Comparison of ENCODE assay signal across 9 cellular contexts in the genomic region with DNA sequence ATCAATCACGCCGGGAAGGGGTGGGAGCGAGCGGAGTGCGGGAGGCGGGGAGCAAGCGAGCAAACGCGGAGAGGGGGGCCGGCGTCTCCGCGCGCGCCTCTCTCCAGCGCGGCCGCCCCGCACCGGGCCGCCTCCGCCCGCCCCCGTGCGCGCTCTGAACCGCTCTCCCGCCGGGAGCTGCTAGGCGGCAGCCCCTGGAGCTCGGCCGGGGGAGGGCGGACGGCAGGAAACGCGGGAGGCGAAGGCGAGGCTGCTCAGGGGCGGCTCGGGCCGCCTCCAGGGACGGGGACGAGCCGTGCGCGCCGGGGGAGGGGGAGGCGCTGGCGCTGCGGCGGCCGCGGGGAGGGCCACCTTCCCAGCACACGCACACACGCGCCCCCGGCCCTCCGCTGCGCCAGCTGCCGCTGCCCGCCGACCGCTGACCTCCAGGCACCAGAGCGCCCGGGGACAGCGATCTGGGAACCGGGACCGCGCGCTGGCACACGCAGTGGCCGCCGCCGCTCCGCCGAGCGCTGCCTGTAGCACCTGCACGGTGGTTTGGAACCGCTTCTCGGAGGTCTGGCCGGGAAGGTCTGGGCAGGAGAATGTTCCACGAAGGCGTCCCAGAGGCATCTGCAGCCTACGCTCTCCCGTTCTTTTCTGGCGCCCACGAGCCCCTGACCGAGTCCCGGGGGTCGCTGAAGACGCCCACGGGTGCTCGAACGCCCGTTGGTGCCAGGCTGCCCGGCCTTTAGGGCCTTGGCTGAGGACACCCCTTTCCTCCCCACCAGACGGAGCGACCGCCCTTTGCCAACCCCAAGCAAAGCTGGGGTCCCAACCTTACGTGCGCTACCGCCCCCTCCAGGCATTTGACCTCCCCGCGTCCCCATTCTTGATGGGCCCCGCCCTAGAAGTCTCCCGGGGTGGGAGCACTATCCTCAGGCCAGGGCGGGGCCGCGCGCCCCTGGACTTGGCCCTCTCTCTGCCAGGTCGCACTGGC. TPM values are rescaled to one million over a fixed set of nuclear protein-coding genes. Genes with fewer than 3 reads are reported as not detected.
DNase-seq lines count a peak whose midpoint lies in the region; ATAC-seq, FAIRE-seq and TF ChIP-seq lines count a peak whose summit lies in the region.
"Had no signal": no experiment of that assay in that cellular context is flagged by ENCODE, and none has a peak within 500 bp of the region (broad histone marks: within the 10 kb centered on the region; RNA-seq: fewer than 3 reads in every experiment).

A gene (minus strand): TSS at position 3 of the 979 bp plus-strand sequence. CDS start 198 bp downstream, outside the sequence.

- no peak within 1 kb of the TSS for H3K27ac ChIP-seq in mesenchymal stem cell (ENCODE audit: low read length, poor library complexity, severe bottlenecking)

- H2AK5ac ChIP-seq in mesenchymal stem cell (ENCODE audit: low read length, severe bottlenecking) = no peak within 1 kb of the TSS

- H3K18ac ChIP-seq in mesenchymal stem cell (ENCODE audit: low read depth in 1 of 2, low read length in 2 of 2) = no peak within 1 kb of the TSS

- no peak within 1 kb of the TSS for H3K4ac ChIP-seq in mesenchymal stem cell (ENCODE audit: low read depth in 1 of 2, low read length in 2 of 2)

- no peaks in the 10 kb centered on the region for H3K36me3 ChIP-seq in mesenchymal stem cell (ENCODE audit: control insufficient read depth in 1 of 2, insufficient read depth in 2 of 2, low read depth in 1 of 2, low read length in 2 of 2)

- no peak within 1 kb of the TSS for H4K8ac ChIP-seq in mesenchymal stem cell (ENCODE audit: low read length)

- H3K9me3 Mint-ChIP-seq in brain = peaks cover 0 to 4% (median 2%) of the 10 kb centered on the region in 5 experiments
- no peaks in the 10 kb centered on the region for H3K9me3 Mint-ChIP-seq in stimulated activated naive CD8-positive, alpha-beta T cell treated with anti-CD3 and anti-CD28 coated beads, Interleukin-15, amount 100 ng/mL, for 72 hours
- H3K9me3 Mint-ChIP-seq: activated B cell treated with CpG ODN at 0.5 μM for 24 hours had no signal

- intact Hi-C loops in posterior vena cava (cut with DNase I) = no loop called here

- H3K4me1 Mint-ChIP-seq in brain = peaks cover 17% of the 10 kb centered on the region
- H3K4me1 Mint-ChIP-seq in stimulated activated naive CD8-positive, alpha-beta T cell treated with anti-CD3 and anti-CD28 coated beads, Interleukin-15, amount 100 ng/mL, for 72 hours = no peaks in the 10 kb centered on the region

- 5% methylated on average over 92 of the region's 111 CpGs for WGBS in mesenchymal stem cell

- peak within 1 kb of the TSS in 1 of 2 experiments; percentile 22 for H3K4me3 ChIP-seq in mesenchymal stem cell (ENCODE audit: insufficient read depth in 1 of 2, low read depth in 1 of 2, low read length in 2 of 2)

- peak; percentile 15 for DNase-seq in stimulated activated CD4-positive, alpha-beta T cell treated with anti-CD3 and anti-CD28 coated beads, Interleukin-15, amount 100 ng/mL, for 24 hours
- no peak for DNase-seq in stimulated activated CD4-positive, alpha-beta T cell treated with anti-CD3 and anti-CD28 coated beads, Interleukin-4, amount 100 ng/mL, for 4 hours
- DNase-seq in mesenchymal stem cell (no peak), posterior vena cava (ENCODE audit: low spot score) (no peak), RCC 7860 (ENCODE audit: low spot score) (no peak), HK-2 (ENCODE audit: unreplicated experiment) (no peak)
- no peak for DNase-seq in stimulated activated naive CD8-positive, alpha-beta T cell treated with anti-CD3 and anti-CD28 coated beads, Interleukin-15, amount 100 ng/mL, for 72 hours
- DNase-seq: activated B cell treated with CpG ODN at 0.5 μM for 24 hours had no signal

- no peak for FAIRE-seq in RCC 7860 (lab: Jason Lieb, UNC)

- H3K9me3 ChIP-seq in mesenchymal stem cell (ENCODE audit: control insufficient read depth, low read length) = no peaks in the 10 kb centered on the region

- no peaks in the 10 kb centered on the region for H3K79me1 ChIP-seq in mesenchymal stem cell (replicated peaks; ENCODE audit: low read length, poor library complexity, severe bottlenecking)

- TF ChIP-seq CTCF in brain (conservative IDR thresholded peaks at IDR 0.05) = no peak

- H2AFZ ChIP-seq in mesenchymal stem cell (ENCODE audit: low read depth, low read length) = no peak within 1 kb of the TSS

- peaks cover 77% of the 10 kb centered on the region for H3K27me3 Mint-ChIP-seq in brain
- H3K27me3 Mint-ChIP-seq in stimulated activated naive CD8-positive, alpha-beta T cell treated with anti-CD3 and anti-CD28 coated beads, Interleukin-15, amount 100 ng/mL, for 72 hours = peaks cover 68% of the 10 kb centered on the region

- no peak within 1 kb of the TSS for H2BK12ac ChIP-seq in mesenchymal stem cell (ENCODE audit: low read length in 2 of 2)

- H3K14ac ChIP-seq in mesenchymal stem cell (ENCODE audit: low read length in 2 of 2) = no peak within 1 kb of the TSS

- H3K4me1 ChIP-seq in mesenchymal stem cell (ENCODE audit: control insufficient read depth, insufficient read depth, low read depth, low read length) = peaks cover 25% of the 10 kb centered on the region

- peak within 1 kb of the TSS; percentile 76 to 89 (median 82) for H3K4me3 Mint-ChIP-seq in brain
- peak within 1 kb of the TSS in 1 of 2 donors; percentile 41 for H3K4me3 Mint-ChIP-seq in stimulated activated naive CD8-positive, alpha-beta T cell treated with anti-CD3 and anti-CD28 coated beads, Interleukin-15, amount 100 ng/mL, for 72 hours
- H3K4me3 Mint-ChIP-seq: activated B cell treated with CpG ODN at 0.5 μM for 24 hours had no signal

- H3K9ac ChIP-seq in mesenchymal stem cell (ENCODE audit: low read length) = no peak within 1 kb of the TSS

- H3K4me2 ChIP-seq in mesenchymal stem cell (ENCODE audit: low read length, poor library complexity, severe bottlenecking) = peak within 1 kb of the TSS; percentile 89

- H3K27ac Mint-ChIP-seq in brain = peak within 1 kb of the TSS in 1 of 5 experiments; percentile 61
- H3K27ac Mint-ChIP-seq in stimulated activated naive CD8-positive, alpha-beta T cell treated with anti-CD3 and anti-CD28 coated beads, Interleukin-15, amount 100 ng/mL, for 72 hours = no peak within 1 kb of the TSS
- H3K27ac Mint-ChIP-seq: activated B cell treated with CpG ODN at 0.5 μM for 24 hours had no signal

- H3K36me3 Mint-ChIP-seq in brain = no peaks in the 10 kb centered on the region

- peaks cover 78 to 85% of the 10 kb centered on the region in 2 experiments for H3K27me3 ChIP-seq in mesenchymal stem cell (ENCODE audit: control insufficient read depth in 1 of 2, insufficient read depth in 1 of 2, low read length in 2 of 2)

- no peak within 1 kb of the TSS for H3K23ac ChIP-seq in mesenchymal stem cell (ENCODE audit: low read length in 2 of 2)

- no peak within 1 kb of the TSS for H4K91ac ChIP-seq in mesenchymal stem cell (ENCODE audit: low read length)

- no peak within 1 kb of the TSS for H2BK5ac ChIP-seq in mesenchymal stem cell (ENCODE audit: low read depth, low read length, poor library complexity, severe bottlenecking)

- H2BK120ac ChIP-seq in mesenchymal stem cell (ENCODE audit: low read depth, low read length) = no peak within 1 kb of the TSS

- no peak within 1 kb of the TSS for H2BK15ac ChIP-seq in mesenchymal stem cell (ENCODE audit: low read depth, poor library complexity, severe bottlenecking)

- no peak for ATAC-seq in stimulated activated naive CD8-positive, alpha-beta T cell treated with anti-CD3 and anti-CD28 coated beads, Interleukin-15, amount 100 ng/mL, for 72 hours

RNA-seq across cellular contexts. Expression of the gene that starts here (rescaled TPM):
- polyA plus RNA-seq in brain (ENCODE audit: insufficient read depth, low read depth, low replicate concordance) = 14.3 TPM
- 0.03 TPM for polyA plus RNA-seq in mesenchymal stem cell (2013, experiment 1 of 2)
- polyA plus RNA-seq in mesenchymal stem cell (2013, experiment 2 of 2) = not detected
- not detected for total RNA-seq in posterior vena cava
- total RNA-seq: activated B cell treated with CpG ODN at 0.5 μM for 24 hours had no signal
